8 cellular contexts compared by ENCODE assay signal in genomic region chrX:12970691-12971202, GRCh38. TPM values are rescaled to one million over a fixed set of nuclear protein-coding genes. Genes with fewer than 3 reads are reported as not detected.
DNase-seq lines count a peak whose midpoint lies in the region; ATAC-seq and TF ChIP-seq lines count a peak whose summit lies in the region.

No MANE protein-coding gene starts in this region.

- CTCF ChIA-PET in CD8-positive, alpha-beta T cell (lab: Charles Lee): interaction anchor here (1.0 to 10.0 kb wide), 8 partner anchors 9 to 517 kb away, joined by 4 to 71 read pairs (median 7); no protein-coding TSS in a partner anchor
- CTCF ChIA-PET in WTC11 (lab: Charles Lee): interaction anchor here (0.6 to 2.2 kb wide), 8 partner anchors 15 to 519 kb away, joined by 3 to 11 read pairs (median 6); no protein-coding TSS in a partner anchor

- in situ Hi-C loops in KBM-7 (cut with MboI; ENCODE audit: low pct_unique_long_range_greater_than_20kb, low sequenced_read_pairs): loop anchor here (25.0 kb wide), 1 partner anchor 517 kb away; no protein-coding TSS in a partner anchor

- peaks cover 38% of the 10 kb centered on the region for H3K4me1 ChIP-seq in CD8-positive, alpha-beta T cell (ENCODE audit: insufficient read depth, low read length)

- no peak for TF ChIP-seq CTCF in CD8-positive, alpha-beta T cell (IDR thresholded peaks at IDR 0.05)
- no peak for TF ChIP-seq CTCF in WTC11 (IDR thresholded peaks at IDR 0.05)

- POLR2A ChIA-PET in CD8-positive, alpha-beta T cell (lab: Charles Lee): interaction anchor here (0.6 to 15.2 kb wide), 4 partner anchors 8 to 118 kb away, joined by 6 to 559 read pairs (median 266); no protein-coding TSS in a partner anchor
- POLR2A ChIA-PET in WTC11 (lab: Charles Lee): interaction anchor here (0.6 kb wide), 1 partner anchor 20 kb away, joined by 4 read pairs; no protein-coding TSS in a partner anchor

- no peaks in the 10 kb centered on the region for H3K9me3 Mint-ChIP-seq in CD8-positive, alpha-beta T cell
- H3K9me3 Mint-ChIP-seq in WTC11 (no peaks in the 10 kb centered on the region), naive B cell (peaks cover 0 to 4% (median under 1%) of the 10 kb centered on the region in 7 donors)

- peaks cover 8% of the 10 kb centered on the region for H3K36me3 ChIP-seq in CD8-positive, alpha-beta T cell (ENCODE audit: insufficient read depth, low read length)

- H3K27ac Mint-ChIP-seq in CD8-positive, alpha-beta T cell: peak overlapping the region; percentile 98
- H3K27ac Mint-ChIP-seq in WTC11 (peak overlapping the region; percentile 76), naive B cell (peak overlapping the region; percentile 93 to 99 (median 96))

- no peaks in the 10 kb centered on the region for H3K27me3 Mint-ChIP-seq in CD8-positive, alpha-beta T cell (ENCODE audit: low read depth)
- H3K27me3 Mint-ChIP-seq in WTC11 (ENCODE audit: low read depth): no peaks in the 10 kb centered on the region
- H3K27me3 Mint-ChIP-seq in naive B cell: peaks cover 0 to 17% (median 0%) of the 10 kb centered on the region in 3 donors

- peak; percentile 54 for ATAC-seq in CD8-positive, alpha-beta T cell
- ATAC-seq in WTC11 (peak; percentile 70), naive B cell (ENCODE audit: low read depth in 2 of 2) (peak; percentile 45 to 50), HG03354 (IDR thresholded peaks at IDR 0.05; ENCODE audit: poor library complexity, severe bottlenecking, unreplicated experiment) (no peak), HG03520 (IDR thresholded peaks at IDR 0.05; ENCODE audit: unreplicated experiment) (no peak)

- H3K36me3 Mint-ChIP-seq in CD8-positive, alpha-beta T cell: peaks cover 31% of the 10 kb centered on the region
- H3K36me3 Mint-ChIP-seq in WTC11 (peaks cover 15% of the 10 kb centered on the region), naive B cell (peaks cover under 1 to 2% of the 10 kb centered on the region in 2 donors)

- intact Hi-C loops in CD8-positive, alpha-beta T cell (cut with DNase I, micrococcal nuclease): loop anchor here (1.0 to 10.0 kb wide), 5 partner anchors 19 to 1206 kb away; no protein-coding TSS in a partner anchor

- peak overlapping the region; percentile 76 for H3K27ac ChIP-seq in CD8-positive, alpha-beta T cell (ENCODE audit: low read depth, low read length)

- no peaks in the 10 kb centered on the region for H3K9me3 ChIP-seq in CD8-positive, alpha-beta T cell (ENCODE audit: low read length)

- H3K4me3 ChIP-seq in CD8-positive, alpha-beta T cell (ENCODE audit: low read depth, low read length): peak overlapping the region; percentile 98

- peak in 4 of 7 experiments; percentile 54 to 70 (median 62) for DNase-seq in CD8-positive, alpha-beta T cell
- peak; percentile 93 for DNase-seq in KBM-7
- DNase-seq in WTC11 (ENCODE audit: low spot score): peak; percentile 12
- DNase-seq in erythroblast (lab: John Stamatoyannopoulos, UW): peak; percentile 41 to 50
- peak; percentile 44 for DNase-seq in naive B cell
- DNase-seq in DMS53 (lab: John Stamatoyannopoulos, UW): no peak

- H3K4me1 Mint-ChIP-seq in CD8-positive, alpha-beta T cell (ENCODE audit: low read depth): peaks cover 45% of the 10 kb centered on the region
- H3K4me1 Mint-ChIP-seq in WTC11: peaks cover 44% of the 10 kb centered on the region
- peaks cover 46 to 73% (median 48%) of the 10 kb centered on the region in 3 donors for H3K4me1 Mint-ChIP-seq in naive B cell

- TF ChIP-seq POLR2A in erythroblast (IDR thresholded peaks at IDR 0.05; ENCODE audit: low read length): no peak

- H3K27me3 ChIP-seq in CD8-positive, alpha-beta T cell (ENCODE audit: insufficient read depth, low read length): no peaks in the 10 kb centered on the region

- H3K4me3 Mint-ChIP-seq in CD8-positive, alpha-beta T cell: peak overlapping the region; percentile 91
- no peak overlapping the region for H3K4me3 Mint-ChIP-seq in WTC11
- peak overlapping the region; percentile 74 to 100 (median 82) for H3K4me3 Mint-ChIP-seq in naive B cell

TF ChIP-seq in WTC11, 78 proteins besides CTCF, POLR2A, EP300 and RAD21:
- TF ChIP-seq HMGA2 (CRISPR knock-in tag; IDR thresholded peaks at IDR 0.05) (no peak), MAX (CRISPR knock-in tag; IDR thresholded peaks at IDR 0.05) (peak; percentile 34; the same call in 1 of the 2 replicates), ETV6 (CRISPR knock-in tag; IDR thresholded peaks at IDR 0.05) (peak; percentile 60; the same call in 1 of the 2 replicates)
TF ChIP-seq in WTC11: peak in this region for 2.

RNA-seq across cellular contexts. Expression of gene TMSB4X, which starts 4.2 kb away (rescaled TPM):
- 1,000 to 10,000 TPM; 2,374 to 2,465 TPM for total RNA-seq in CD8-positive, alpha-beta T cell
- 2,375 to 2,595 TPM (median 2,468 TPM) in 3 replicates for total RNA-seq in WTC11 (2021)
- over 10,000 TPM; 18,491 to 24,142 (median 22,031) TPM for polyA plus RNA-seq in naive B cell (ENCODE audit: low read depth in 6 of 6)

Comparison
In these comparisons a context has a peak if more than half of its experiments do, and no peak if none do; other contexts are left out.
1. ATAC-seq: peak in CD8-positive, alpha-beta T cell (single experiment), WTC11 (single experiment) and naive B cell (2 of 2); none in HG03354 (single experiment) and HG03520 (single experiment).
2. Peak in every context shown above with its lines, with median percentiles within 50 percentile points of each other: H3K27ac Mint-ChIP-seq.